17 cellular contexts compared by ENCODE assay signal in genomic region chr7:123346771-123347170, GRCh38.
DNase-seq lines count a peak whose midpoint lies in the region; ATAC-seq and TF ChIP-seq lines count a peak whose summit lies in the region.
"Had no signal": no experiment of that assay in that cellular context is flagged by ENCODE, and none has a peak within 500 bp of the region (broad histone marks: within the 10 kb centered on the region; RNA-seq: fewer than 3 reads in every experiment).

No MANE protein-coding gene starts in this region.

- RAD21 ChIA-PET in HCT116 (lab: Charles Lee; ENCODE audit: low non-redundant PET in 1 of 2, low total read pairs in 2 of 2, uncharacterized antibody in 2 of 2, unreplicated experiment in 2 of 2) = no interaction called here

- ATAC-seq in HCT116 = no peak
- ATAC-seq in GM21723 (IDR thresholded peaks at IDR 0.05; ENCODE audit: unreplicated experiment) = no peak
- ATAC-seq in GM19397 (IDR thresholded peaks at IDR 0.05; ENCODE audit: unreplicated experiment) = no peak
- ATAC-seq in GM21423 (IDR thresholded peaks at IDR 0.05; ENCODE audit: unreplicated experiment) = no peak

- CTCF ChIA-PET in HCT116 (lab: Charles Lee) = no interaction called here

- no peaks in the 10 kb centered on the region for H3K9me2 ChIP-seq in HCT116 (ENCODE audit: insufficient read depth)

- intact Hi-C loops in HCT116 (cut with micrococcal nuclease) = no loop called here

- H3K27me3 ChIP-seq in HCT116 (ENCODE audit: insufficient read depth, low read length) = no peaks in the 10 kb centered on the region

- POLR2A ChIA-PET in HCT116 (lab: Charles Lee) = no interaction called here

- no peak for TF ChIP-seq CTCF in HCT116 (IDR thresholded peaks at IDR 0.05 in 2 of 3, conservative IDR thresholded peaks at IDR 0.05 in 1 of 3; ENCODE audit: borderline replicate concordance in 1 of 3, insufficient read depth in 1 of 3, low read depth in 2 of 3, low read length in 2 of 3)

- H3K9me3 ChIP-seq in HCT116 (ENCODE audit: control insufficient read depth in 1 of 2, insufficient read depth in 1 of 2, low read depth in 1 of 2, low read length in 2 of 2) = no peaks in the 10 kb centered on the region

- H3K27ac ChIP-seq in HCT116 (ENCODE audit: low read depth, low read length) = no peak overlapping the region
- H3K27ac ChIP-seq: C4-2B, HL-60, KMS-11 had no signal

- no peaks in the 10 kb centered on the region for H3K4me1 ChIP-seq in HCT116 (ENCODE audit: control insufficient read depth in 1 of 2, insufficient read depth in 2 of 2, low read length in 2 of 2)

- no peak overlapping the region for H3K9ac ChIP-seq in HCT116 (ENCODE audit: low read length)
- H3K9ac ChIP-seq: KMS-11 had no signal

- no peak overlapping the region for H3K4me3 ChIP-seq in HCT116 (replicated peaks in 1 of 2; ENCODE audit: low read depth in 1 of 2, low read length in 2 of 2)

- DNase-seq in COR-L47 (lab: John Stamatoyannopoulos, UW) (peak; percentile 2), HCT116 (ENCODE audit: low read depth, low spot score) (no peak), globus pallidus (ENCODE audit: low spot score) (peak; percentile 56), putamen (ENCODE audit: low spot score) (peak; percentile 27)
- DNase-seq: ACHN; CD4-positive, alpha-beta T cell; DMS153; DMS79; GF-D8; GOT3; H7 had no signal

- H3K36me3 ChIP-seq in HCT116 (ENCODE audit: control insufficient read depth in 1 of 2, insufficient read depth in 2 of 2, low read length in 2 of 2) = no peaks in the 10 kb centered on the region

- no peak overlapping the region for H3K4me2 ChIP-seq in HCT116 (ENCODE audit: low read length)
- H3K4me2 ChIP-seq: KMS-11 had no signal

- no TSS peak for BruUV-seq in HCT116 (replicated peaks; lab: Mats Ljungman, UMichigan)

- TF ChIP-seq POLR2A in HCT116 (IDR thresholded peaks at IDR 0.05; ENCODE audit: borderline replicate concordance, extremely low read depth, insufficient read depth, insufficient read length) = no peak

- no peaks in the 10 kb centered on the region for H4K20me1 ChIP-seq in HCT116 (ENCODE audit: insufficient read depth)

- H3K79me2 ChIP-seq in HCT116 (ENCODE audit: insufficient read depth, low read length) = no peaks in the 10 kb centered on the region

- TF ChIP-seq RAD21 in HCT116 (IDR thresholded peaks at IDR 0.05; ENCODE audit: low read depth) = no peak

- H2AFZ ChIP-seq in HCT116 (ENCODE audit: low read depth, low read length, poor library complexity, severe bottlenecking) = peak overlapping the region; percentile 42

TF ChIP-seq in HCT116, 20 proteins besides CTCF, POLR2A, EP300 and RAD21:
- TF ChIP-seq FOSL1 (IDR thresholded peaks at IDR 0.05; ENCODE audit: low read depth) = no peak
- no peak for TF ChIP-seq SRF (IDR thresholded peaks at IDR 0.05; ENCODE audit: low read depth)
- TF ChIP-seq POLR2AphosphoS5 (IDR thresholded peaks at IDR 0.05; ENCODE audit: low read depth, low read length) = no peak
- TF ChIP-seq EGR1 (IDR thresholded peaks at IDR 0.05; ENCODE audit: low read depth) = no peak
- TF ChIP-seq JUND (IDR thresholded peaks at IDR 0.05) = no peak
- no peak for TF ChIP-seq ATF3 (IDR thresholded peaks at IDR 0.05)
- no peak for TF ChIP-seq CBX3 (IDR thresholded peaks at IDR 0.05; ENCODE audit: low read depth)
- TF ChIP-seq MAX (IDR thresholded peaks at IDR 0.05) = no peak
- TF ChIP-seq TCF7L2 (IDR thresholded peaks at IDR 0.05; ENCODE audit: borderline replicate concordance, extremely low read depth, insufficient read depth, insufficient read length) = no peak
- no peak for TF ChIP-seq EZH2phosphoT487 (IDR thresholded peaks at IDR 0.05; ENCODE audit: borderline replicate concordance)
- TF ChIP-seq, protein P1, sequence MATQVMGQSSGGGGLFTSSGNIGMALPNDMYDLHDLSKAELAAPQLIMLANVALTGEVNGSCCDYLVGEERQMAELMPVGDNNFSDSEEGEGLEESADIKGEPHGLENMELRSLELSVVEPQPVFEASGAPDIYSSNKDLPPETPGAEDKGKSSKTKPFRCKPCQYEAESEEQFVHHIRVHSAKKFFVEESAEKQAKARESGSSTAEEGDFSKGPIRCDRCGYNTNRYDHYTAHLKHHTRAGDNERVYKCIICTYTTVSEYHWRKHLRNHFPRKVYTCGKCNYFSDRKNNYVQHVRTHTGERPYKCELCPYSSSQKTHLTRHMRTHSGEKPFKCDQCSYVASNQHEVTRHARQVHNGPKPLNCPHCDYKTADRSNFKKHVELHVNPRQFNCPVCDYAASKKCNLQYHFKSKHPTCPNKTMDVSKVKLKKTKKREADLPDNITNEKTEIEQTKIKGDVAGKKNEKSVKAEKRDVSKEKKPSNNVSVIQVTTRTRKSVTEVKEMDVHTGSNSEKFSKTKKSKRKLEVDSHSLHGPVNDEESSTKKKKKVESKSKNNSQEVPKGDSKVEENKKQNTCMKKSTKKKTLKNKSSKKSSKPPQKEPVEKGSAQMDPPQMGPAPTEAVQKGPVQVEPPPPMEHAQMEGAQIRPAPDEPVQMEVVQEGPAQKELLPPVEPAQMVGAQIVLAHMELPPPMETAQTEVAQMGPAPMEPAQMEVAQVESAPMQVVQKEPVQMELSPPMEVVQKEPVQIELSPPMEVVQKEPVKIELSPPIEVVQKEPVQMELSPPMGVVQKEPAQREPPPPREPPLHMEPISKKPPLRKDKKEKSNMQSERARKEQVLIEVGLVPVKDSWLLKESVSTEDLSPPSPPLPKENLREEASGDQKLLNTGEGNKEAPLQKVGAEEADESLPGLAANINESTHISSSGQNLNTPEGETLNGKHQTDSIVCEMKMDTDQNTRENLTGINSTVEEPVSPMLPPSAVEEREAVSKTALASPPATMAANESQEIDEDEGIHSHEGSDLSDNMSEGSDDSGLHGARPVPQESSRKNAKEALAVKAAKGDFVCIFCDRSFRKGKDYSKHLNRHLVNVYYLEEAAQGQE (IDR thresholded peaks at IDR 0.05; ENCODE audit: low read depth) = no peak
- TF ChIP-seq ZNF274 (IDR thresholded peaks at IDR 0.05; ENCODE audit: low read depth, low read length) = no peak
- no peak for TF ChIP-seq ZFX (IDR thresholded peaks at IDR 0.05)
- TF ChIP-seq ZBTB33 (IDR thresholded peaks at IDR 0.05; ENCODE audit: extremely low read depth, insufficient replicate concordance, low read length) = no peak
- no peak for TF ChIP-seq SIN3A (IDR thresholded peaks at IDR 0.05; ENCODE audit: low read depth)
- no peak for TF ChIP-seq YY1 (IDR thresholded peaks at IDR 0.05; ENCODE audit: extremely low read depth, insufficient replicate concordance, low read depth, low read length)
- TF ChIP-seq ELF1 (IDR thresholded peaks at IDR 0.05; ENCODE audit: borderline replicate concordance, low read depth) = no peak
- no peak for TF ChIP-seq CEBPB (IDR thresholded peaks at IDR 0.05; ENCODE audit: low read depth)
